12 cellular contexts compared by ENCODE assay signal in genomic region chr4:168636506-168637176, GRCh38.
DNase-seq lines count a peak whose midpoint lies in the region; ATAC-seq and TF ChIP-seq lines count a peak whose summit lies in the region.
"Had no signal": no experiment of that assay in that cellular context is flagged by ENCODE, and none has a peak within 500 bp of the region (broad histone marks: within the 10 kb centered on the region; RNA-seq: fewer than 3 reads in every experiment).

No MANE protein-coding gene starts in this region.

- WGBS in heart right ventricle, 2 donors, result 43 to 45% methylated on average over 3 of the region's 3 CpGs

- H3K27me3 ChIP-seq in ascending aorta, result no peaks in the 10 kb centered on the region
- peaks cover 0 to 39% (median 0%) of the 10 kb centered on the region in 7 donors for H3K27me3 ChIP-seq in heart right ventricle
- H3K27me3 ChIP-seq in rectal smooth muscle tissue (ENCODE audit: control insufficient read depth, insufficient read depth, low read length), result no peaks in the 10 kb centered on the region

- peaks cover 4 to 30% of the 10 kb centered on the region in 2 donors for H3K4me1 ChIP-seq in ascending aorta
- H3K4me1 ChIP-seq in heart right ventricle, result peaks cover 3 to 76% (median 57%) of the 10 kb centered on the region in 9 donors
- H3K4me1 ChIP-seq in rectal smooth muscle tissue (ENCODE audit: control insufficient read depth, insufficient read depth, low read length), result peaks cover 11% of the 10 kb centered on the region

- H3K4me3 ChIP-seq in ascending aorta (peak overlapping the region in 1 of 2 donors; percentile 8), heart right ventricle (no peak overlapping the region), rectal smooth muscle tissue (ENCODE audit: low read length) (no peak overlapping the region)

- DNase-seq in AG20443 (ENCODE audit: low spot score) (peak; percentile 57), ascending aorta (ENCODE audit: low spot score in 2 of 2) (no peak), heart right ventricle (no peak), NOMO-1 treated with DMSO at 0.1 percent for 48 hours (lab: John Stamatoyannopoulos, UW; ENCODE audit: unreplicated experiment) (no peak), hippocampal formation (lab: John Stamatoyannopoulos, UW) (no peak)
- DNase-seq: left colon; NCI-H2171; stimulated activated CD4-positive, alpha-beta T cell treated with anti-CD3 and anti-CD28 coated beads, Interleukin-1b, Interleukin-23, amount 100 ng/mL, for 48 hours had no signal

- H3K9me3 ChIP-seq in ascending aorta (no peaks in the 10 kb centered on the region), heart right ventricle (no peaks in the 10 kb centered on the region)

- H3K36me3 ChIP-seq in ascending aorta, result no peaks in the 10 kb centered on the region
- no peaks in the 10 kb centered on the region for H3K36me3 ChIP-seq in heart right ventricle
- H3K36me3 ChIP-seq in rectal smooth muscle tissue (ENCODE audit: control insufficient read depth, insufficient read depth, low read length), result no peaks in the 10 kb centered on the region

- H3K27ac ChIP-seq in ascending aorta (peak overlapping the region; percentile 81 to 89), heart right ventricle (peak overlapping the region in 9 of 10 donors; percentile 43 to 92 (median 74)), rectal smooth muscle tissue (ENCODE audit: low read depth, low read length) (peak overlapping the region; percentile 51)
- H3K27ac ChIP-seq: C4-2B had no signal

- no peak for TF ChIP-seq CTCF in ascending aorta (IDR thresholded peaks at IDR 0.05)
- no peak for TF ChIP-seq CTCF in heart right ventricle (IDR thresholded peaks at IDR 0.05)

- H3K9ac ChIP-seq in rectal smooth muscle tissue (ENCODE audit: low read length), result no peak overlapping the region

- ATAC-seq in heart right ventricle (peak in 5 of 8 donors; percentile 1 to 55 (median 7)), HG02870 (IDR thresholded peaks at IDR 0.05; ENCODE audit: unreplicated experiment) (no peak), HG03469 (IDR thresholded peaks at IDR 0.05; ENCODE audit: unreplicated experiment) (no peak)
- ATAC-seq: left colon had no signal

- intact Hi-C loops in ascending aorta (cut with DNase I) (loop anchor here (2.0 kb wide), 1 partner anchor 20 kb away; no protein-coding TSS in a partner anchor), heart right ventricle (cut with DNase I) (no loop called here)

Comparison
In these comparisons a context has a peak if more than half of its experiments do, and no peak if none do; other contexts are left out.
1. ATAC-seq: peak in heart right ventricle (5 of 8); none in HG02870 (single experiment) and HG03469 (single experiment).
2. Peak in every context shown above with its lines, with median percentiles within 50 percentile points of each other: H3K27ac ChIP-seq.